Comparison of ENCODE assay signal across 8 cellular contexts in genomic region chrX:53433651-53434639, GRCh38. TPM values are rescaled to one million over a fixed set of nuclear protein-coding genes. Genes with fewer than 3 reads are reported as not detected.
DNase-seq lines count a peak whose midpoint lies in the region; ATAC-seq, FAIRE-seq and TF ChIP-seq lines count a peak whose summit lies in the region.

Gene HSD17B10 (minus strand): TSS chrX:53434370. CDS start chrX:53434345, 25 bp downstream.

- H3K79me2 ChIP-seq in SU-DHL-6 (ENCODE audit: insufficient read depth, low read length): peaks cover 10% of the 10 kb centered on the region

- peak within 1 kb of the TSS; percentile 82 for H3K4me2 ChIP-seq in SU-DHL-6 (ENCODE audit: low read depth, low read length, poor library complexity, severe bottlenecking)

- peaks cover 0 to 5% (median 0%) of the 10 kb centered on the region in 3 donors for H3K4me1 ChIP-seq in pancreas
- H3K4me1 ChIP-seq in tibial artery: peaks cover 0 to 5% (median 4%) of the 10 kb centered on the region in 4 donors

- H3K27me3 Mint-ChIP-seq in activated naive CD8-positive, alpha-beta T cell treated with anti-CD3 and anti-CD28 coated beads, Interleukin-2, amount 10 ng/mL, durations not matched to agents 7 days and 5 days: no peaks in the 10 kb centered on the region

- peak within 1 kb of the TSS; percentile 89 for H3K9ac ChIP-seq in SU-DHL-6 (ENCODE audit: low read length)

- no peaks in the 10 kb centered on the region for H4K20me1 ChIP-seq in SU-DHL-6 (ENCODE audit: low read depth, low read length)

- H3K27ac ChIP-seq in SU-DHL-6 (ENCODE audit: low read depth, low read length) (0 out of 2 replicates have a peak within 1 kb of the TSS, but pooled peaks have one; percentile 3), pancreas (peak within 1 kb of the TSS in 2 of 4 donors; percentile 14 to 42), tibial artery (peak within 1 kb of the TSS; percentile 76 to 84)

- peak within 1 kb of the TSS; percentile 89 for H3K4me3 Mint-ChIP-seq in activated naive CD8-positive, alpha-beta T cell treated with anti-CD3 and anti-CD28 coated beads, Interleukin-2, amount 10 ng/mL, durations not matched to agents 7 days and 5 days

- ATAC-seq in HG02610 (IDR thresholded peaks at IDR 0.05; ENCODE audit: unreplicated experiment) (peak; percentile 97), pancreas (peak; percentile 97 to 98 (median 98))
- ATAC-seq in activated naive CD8-positive, alpha-beta T cell treated with anti-CD3 and anti-CD28 coated beads, Interleukin-2, amount 10 ng/mL, durations not matched to agents 7 days and 5 days (ENCODE audit: low read depth): peak; percentile 95

- H3K4me1 Mint-ChIP-seq in activated naive CD8-positive, alpha-beta T cell treated with anti-CD3 and anti-CD28 coated beads, Interleukin-2, amount 10 ng/mL, durations not matched to agents 7 days and 5 days: peaks cover 16% of the 10 kb centered on the region

- peak; percentile 73 for FAIRE-seq in pancreas (lab: Jason Lieb, UNC)

- peak within 1 kb of the TSS; percentile 89 for H3K27ac Mint-ChIP-seq in activated naive CD8-positive, alpha-beta T cell treated with anti-CD3 and anti-CD28 coated beads, Interleukin-2, amount 10 ng/mL, durations not matched to agents 7 days and 5 days

- intact Hi-C loops in head of caudate nucleus (cut with DNase I): loop anchor here (5.0 to 10.0 kb wide), 2 partner anchors 117 to 209 kb away; partner anchors contain the start of gene KDM5C
- intact Hi-C loops in pancreas (cut with DNase I): loop anchor here in 1 of 3 donors (10.0 kb wide), 1 partner anchor 119 kb away; no protein-coding TSS in a partner anchor
- intact Hi-C loops in tibial artery (cut with DNase I; ENCODE audit: low total_unique reads): loop anchor here (10.0 kb wide), 1 partner anchor 209 kb away; the partner anchor contains the start of gene KDM5C

- H3K9me2 ChIP-seq in SU-DHL-6 (replicated peaks; ENCODE audit: insufficient read depth, low read length): no peaks in the 10 kb centered on the region

- no peaks in the 10 kb centered on the region for H3K9me3 Mint-ChIP-seq in activated naive CD8-positive, alpha-beta T cell treated with anti-CD3 and anti-CD28 coated beads, Interleukin-2, amount 10 ng/mL, durations not matched to agents 7 days and 5 days

- no peaks in the 10 kb centered on the region for H3K9me3 ChIP-seq in SU-DHL-6 (ENCODE audit: insufficient read depth, low read length)
- no peaks in the 10 kb centered on the region for H3K9me3 ChIP-seq in pancreas
- no peaks in the 10 kb centered on the region for H3K9me3 ChIP-seq in tibial artery

- TF ChIP-seq CTCF in GM10266 (IDR thresholded peaks at IDR 0.05; ENCODE audit: control insufficient read depth, insufficient read depth, low read depth, missing control alignments) (no peak), SU-DHL-6 (IDR thresholded peaks at IDR 0.05; ENCODE audit: insufficient read depth, low read length, poor library complexity, severe bottlenecking) (no peak), pancreas (IDR thresholded peaks at IDR 0.05) (no peak), tibial artery (IDR thresholded peaks at IDR 0.05) (no peak)

- H3K27me3 ChIP-seq in SU-DHL-6 (ENCODE audit: low read length): no peaks in the 10 kb centered on the region
- H3K27me3 ChIP-seq in pancreas: peaks cover 0 to 9% (median 0%) of the 10 kb centered on the region in 4 donors
- no peaks in the 10 kb centered on the region for H3K27me3 ChIP-seq in tibial artery

- POLR2A ChIA-PET in activated naive CD8-positive, alpha-beta T cell treated with anti-CD3 and anti-CD28 coated beads, Interleukin-2, amount 10 ng/mL, durations not matched to agents 7 days and 5 days (lab: Charles Lee): interaction anchor here (1.5 to 3.3 kb wide), 2 partner anchors 11 kb away, joined by 13 to 25 read pairs; partner anchors contain the start of genes RIBC1 and SMC1A

- WGBS in pancreas, 2 donors: 2 to 22% methylated on average over 61 of the region's 61 CpGs

- peak within 1 kb of the TSS; percentile 87 for H3K4me3 ChIP-seq in SU-DHL-6 (ENCODE audit: insufficient read depth, low read length, poor library complexity, severe bottlenecking)
- peak within 1 kb of the TSS; percentile 16 to 57 (median 38) for H3K4me3 ChIP-seq in pancreas
- peak within 1 kb of the TSS; percentile 62 to 67 for H3K4me3 ChIP-seq in tibial artery

- H3K36me3 ChIP-seq in SU-DHL-6 (ENCODE audit: low read length) (no peaks in the 10 kb centered on the region), pancreas (no peaks in the 10 kb centered on the region), tibial artery (peaks cover 0 to 35% (median 20%) of the 10 kb centered on the region in 3 donors)

- DNase-seq in GM10266 (ENCODE audit: extremely low spot score) (peak; percentile 78), NCI-H1092 treated with DMSO at 0.1 percent for 48 hours (lab: John Stamatoyannopoulos, UW) (peak; percentile 86), head of caudate nucleus (peak; percentile 74 to 95 (median 89)), pancreas (peak; percentile 85 to 94 (median 88)), tibial artery (peak; percentile 89 to 93)
- DNase-seq in activated naive CD8-positive, alpha-beta T cell treated with anti-CD3 and anti-CD28 coated beads, Interleukin-2, amount 10 ng/mL, durations not matched to agents 7 days and 5 days: peak; percentile 87

- H3K36me3 Mint-ChIP-seq in activated naive CD8-positive, alpha-beta T cell treated with anti-CD3 and anti-CD28 coated beads, Interleukin-2, amount 10 ng/mL, durations not matched to agents 7 days and 5 days: no peaks in the 10 kb centered on the region

- peaks cover 2% of the 10 kb centered on the region; the same call in 1 of the 2 replicates for H3F3A ChIP-seq in SU-DHL-6 (ENCODE audit: insufficient read depth)

- H2AFZ ChIP-seq in SU-DHL-6 (ENCODE audit: low read depth, low read length, severe bottlenecking): peak within 1 kb of the TSS; percentile 83

RNA-seq across cellular contexts. Expression of gene HSD17B10, which starts in this region (rescaled TPM):
- 10 to 100 TPM; 64.3 to 68.2 TPM for total RNA-seq in activated naive CD8-positive, alpha-beta T cell treated with anti-CD3 and anti-CD28 coated beads, Interleukin-2, amount 10 ng/mL, durations not matched to agents 7 days and 5 days
- total RNA-seq in pancreas: 10 to 100 TPM; 26.8 to 54.1 (median 40.2) TPM
- 10 to 100 TPM; 29.4 to 54.7 TPM for polyA plus RNA-seq in pancreas
